In the genomic region with DNA sequence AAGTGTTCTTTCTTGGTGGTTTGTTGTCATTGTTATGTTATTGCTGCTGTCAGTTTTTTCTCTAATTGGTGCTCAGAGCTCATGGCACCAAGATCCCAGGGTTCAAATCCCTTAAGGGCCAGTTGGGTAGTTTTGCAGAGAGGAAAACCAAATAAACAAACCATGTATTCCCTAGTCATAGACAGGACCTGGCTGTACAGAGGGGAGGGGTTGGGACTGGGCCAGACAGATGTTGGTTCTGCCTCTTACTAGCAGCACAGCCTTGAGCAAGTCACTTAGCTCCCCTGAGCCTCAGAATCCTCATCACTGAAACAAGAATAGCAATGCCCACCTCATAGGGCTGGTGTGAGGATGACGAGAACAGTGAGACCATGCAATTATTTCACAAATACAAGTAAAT, we compare ENCODE assay signal across 30 cellular contexts. TPM values are rescaled to one million over a fixed set of nuclear protein-coding genes. Genes with fewer than 3 reads are reported as not detected.
DNase-seq lines count a peak whose midpoint lies in the region; ATAC-seq and TF ChIP-seq lines count a peak whose summit lies in the region.
"Had no signal": no experiment of that assay in that cellular context is flagged by ENCODE, and none has a peak within 500 bp of the region (broad histone marks: within the 10 kb centered on the region; RNA-seq: fewer than 3 reads in every experiment).

No MANE protein-coding gene starts in this region.

- no peaks in the 10 kb centered on the region for H3K27me3 ChIP-seq in gastrocnemius medialis
- H3K27me3 ChIP-seq in transverse colon, result no peaks in the 10 kb centered on the region
- H3K27me3 ChIP-seq: neural progenitor cell, Peyer's patch, right lobe of liver, SJSA1 had no signal

- H3K27ac ChIP-seq in gastrocnemius medialis (no peak overlapping the region), transverse colon (no peak overlapping the region)
- H3K27ac ChIP-seq: left ventricle myocardium inferior, neural progenitor cell, Peyer's patch, right lobe of liver, SJSA1 had no signal

- H3K36me3 ChIP-seq in gastrocnemius medialis, result no peaks in the 10 kb centered on the region
- H3K36me3 ChIP-seq in transverse colon, result no peaks in the 10 kb centered on the region
- H3K36me3 ChIP-seq: left ventricle myocardium inferior, neural progenitor cell, Peyer's patch, right lobe of liver, SJSA1 had no signal

- H3K36me3 Mint-ChIP-seq in HFFc6 (ENCODE audit: low read depth), result peaks cover 14% of the 10 kb centered on the region
- H3K36me3 Mint-ChIP-seq: activated naive CD4-positive, alpha-beta T cell treated with anti-CD3 and anti-CD28 coated beads, Interleukin-2, amount 50 U/mL, for 24 hours; CD4-positive, alpha-beta memory T cell; neural progenitor cell; type B pancreatic cell had no signal

- intact Hi-C loops in gastrocnemius medialis (cut with DNase I; ENCODE audit: low total_unique reads) (no loop called here), transverse colon (cut with DNase I; ENCODE audit: low total_unique reads) (no loop called here)

- in situ Hi-C loops in astrocyte of the spinal cord (cut with HindIII; ENCODE audit: low sequenced_read_pairs), result no loop called here
- in situ Hi-C loops in gastrocnemius medialis (cut with MboI; ENCODE audit: low sequenced_read_pairs in 4 of 4), result no loop called here
- in situ Hi-C loops in transverse colon (cut with MboI; ENCODE audit: low pct_ligation_motif_present in 1 of 4, low pct_unique_long_range_greater_than_20kb in 1 of 4, low sequenced_read_pairs in 3 of 4), result no loop called here

- peak overlapping the region; percentile 57 for H3K27ac Mint-ChIP-seq in HFFc6
- H3K27ac Mint-ChIP-seq: activated naive CD4-positive, alpha-beta T cell treated with anti-CD3 and anti-CD28 coated beads, Interleukin-2, amount 50 U/mL, for 24 hours; activated T-helper 2 cell treated with anti-CD3 and anti-CD28 coated beads, Interferon-gamma antibody, Interleukin-2, Interleukin-4, amounts not matched to agents 10 μg/mL and 5 μg/mL and 100 μg/mL, durations not matched to agents 14 hours and 24 hours and 36 hours; B cell; CD4-positive, alpha-beta memory T cell; endodermal cell; neural progenitor cell; type B pancreatic cell had no signal

- TF ChIP-seq CTCF in HFFc6 (IDR thresholded peaks at IDR 0.05), result no peak
- no peak for TF ChIP-seq CTCF in astrocyte of the spinal cord (IDR thresholded peaks at IDR 0.05; ENCODE audit: low read depth, low read length)
- TF ChIP-seq CTCF in fibroblast of pulmonary artery (IDR thresholded peaks at IDR 0.05; ENCODE audit: low read length, missing control alignments), result no peak
- no peak for TF ChIP-seq CTCF in gastrocnemius medialis (IDR thresholded peaks at IDR 0.05 in 4 of 5, conservative IDR thresholded peaks at IDR 0.05 in 1 of 5)
- no peak for TF ChIP-seq CTCF in transverse colon (IDR thresholded peaks at IDR 0.05)

- TF ChIP-seq EP300 in transverse colon (IDR thresholded peaks at IDR 0.05; ENCODE audit: low read depth), result no peak

- no peak overlapping the region for H3K4me3 Mint-ChIP-seq in HFFc6
- H3K4me3 Mint-ChIP-seq: activated naive CD4-positive, alpha-beta T cell treated with anti-CD3 and anti-CD28 coated beads, Interleukin-2, amount 50 U/mL, for 24 hours; B cell; CD4-positive, alpha-beta memory T cell; endodermal cell; neural progenitor cell; type B pancreatic cell had no signal

- TF ChIP-seq POLR2A in gastrocnemius medialis (IDR thresholded peaks at IDR 0.05) (no peak), transverse colon (IDR thresholded peaks at IDR 0.05) (no peak)

- peak; percentile 24 to 30 for ATAC-seq in gastrocnemius medialis
- no peak for ATAC-seq in HG03139 (IDR thresholded peaks at IDR 0.05; ENCODE audit: unreplicated experiment)
- ATAC-seq: right lobe of liver had no signal

- H3K4me1 ChIP-seq in gastrocnemius medialis (no peaks in the 10 kb centered on the region), transverse colon (peaks cover 0 to 11% (median 2%) of the 10 kb centered on the region in 4 donors)
- H3K4me1 ChIP-seq: left ventricle myocardium inferior, neural progenitor cell, Peyer's patch, right lobe of liver had no signal

- DNase-seq in HFFc6 (no peak), astrocyte of the spinal cord (ENCODE audit: low read depth, low spot score) (peak; percentile 32), fibroblast of pulmonary artery (ENCODE audit: low read depth) (peak; percentile 52), gastrocnemius medialis (peak in 1 of 2 donors; percentile 48), transverse colon (no peak), NCI-H526 treated with DMSO at 0.1 percent for 48 hours (lab: John Stamatoyannopoulos, UW) (no peak), SHP77 treated with DMSO at 0.1 percent for 48 hours (lab: John Stamatoyannopoulos, UW) (no peak)
- DNase-seq: activated CD4-positive, alpha-beta T cell treated with anti-CD3 and anti-CD28 coated beads for 4 hours; CD4-positive, alpha-beta memory T cell; central memory CD4-positive, alpha-beta T cell; dermis blood vessel endothelial cell; endodermal cell; GOT3; Karpas-422; left ventricle myocardium inferior; MV-4-11; NCI-H1436 treated with DMSO at 0.1 percent for 48 hours; NCI-H2081 treated with DMSO at 0.1 percent for 48 hours; NCI-H226; Peyer's patch; stimulated activated CD4-positive, alpha-beta T cell treated with anti-CD3 and anti-CD28 coated beads, Interleukin-4, amount 100 ng/mL, for 1 hour; T-helper 9 cell had no signal

- H3K27me3 Mint-ChIP-seq in HFFc6 (ENCODE audit: insufficient read depth), result peaks cover 3% of the 10 kb centered on the region; the same call in 1 of the 2 replicates
- H3K27me3 Mint-ChIP-seq: activated naive CD4-positive, alpha-beta T cell treated with anti-CD3 and anti-CD28 coated beads, Interleukin-2, amount 50 U/mL, for 24 hours; B cell; CD4-positive, alpha-beta memory T cell; type B pancreatic cell had no signal

- no peak overlapping the region for H3K4me3 ChIP-seq in astrocyte of the spinal cord (ENCODE audit: low read depth, low read length)
- H3K4me3 ChIP-seq in fibroblast of pulmonary artery (replicated peaks; ENCODE audit: low read depth, low read length), result no peak overlapping the region
- no peak overlapping the region for H3K4me3 ChIP-seq in gastrocnemius medialis
- no peak overlapping the region for H3K4me3 ChIP-seq in transverse colon
- H3K4me3 ChIP-seq: left ventricle myocardium inferior, neural progenitor cell, Peyer's patch, right lobe of liver, SJSA1 had no signal

- no peaks in the 10 kb centered on the region for H3K9me3 Mint-ChIP-seq in HFFc6
- H3K9me3 Mint-ChIP-seq: activated naive CD4-positive, alpha-beta T cell treated with anti-CD3 and anti-CD28 coated beads, Interleukin-2, amount 50 U/mL, for 24 hours; activated T-helper 2 cell treated with anti-CD3 and anti-CD28 coated beads, Interferon-gamma antibody, Interleukin-2, Interleukin-4, amounts not matched to agents 10 μg/mL and 5 μg/mL and 100 μg/mL, durations not matched to agents 14 hours and 24 hours and 36 hours; endodermal cell; neural progenitor cell; type B pancreatic cell had no signal

- H3K9me3 ChIP-seq in gastrocnemius medialis, result no peaks in the 10 kb centered on the region
- no peaks in the 10 kb centered on the region for H3K9me3 ChIP-seq in transverse colon
- H3K9me3 ChIP-seq: left ventricle myocardium inferior, Peyer's patch, right lobe of liver, SJSA1 had no signal

- H3K4me1 Mint-ChIP-seq in HFFc6 (ENCODE audit: low read depth), result peaks cover 50% of the 10 kb centered on the region
- H3K4me1 Mint-ChIP-seq: activated naive CD4-positive, alpha-beta T cell treated with anti-CD3 and anti-CD28 coated beads, Interleukin-2, amount 50 U/mL, for 24 hours; B cell had no signal

- WGBS in transverse colon (ENCODE audit: low coverage in 1 of 2), 2 donors, result 70 to 89% methylated on average over 1 of the region's 1 CpG

RNA-seq across cellular contexts. Expression of a gene that starts 53.4 kb away (rescaled TPM):
- 100 to 1,000 TPM; 109 to 165 (median 120) TPM for total RNA-seq in HFFc6 (2021; fragmentation: NEBNext Ultra II Directional; extraction: Animal tissue kit (Norgen Biotek cat#: 25700))
- total RNA-seq in gastrocnemius medialis, result 10 to 100 TPM; 19.8 to 51.9 (median 28.8) TPM
- 10 to 100 TPM in 3 of 4 donors, 1 to 10 TPM in 1; 9.7 to 15.3 (median 11.9) TPM for total RNA-seq in transverse colon

Comparison
In these comparisons a context has a peak if more than half of its experiments do, and no peak if none do; other contexts are left out.
1. DNase-seq: peak in astrocyte of the spinal cord (single experiment) and fibroblast of pulmonary artery (single experiment); none in HFFc6 (single experiment), transverse colon (single experiment), NCI-H526 treated with DMSO at 0.1 percent for 48 hours (single experiment) and SHP77 treated with DMSO at 0.1 percent for 48 hours (single experiment).